In the genomic region with DNA sequence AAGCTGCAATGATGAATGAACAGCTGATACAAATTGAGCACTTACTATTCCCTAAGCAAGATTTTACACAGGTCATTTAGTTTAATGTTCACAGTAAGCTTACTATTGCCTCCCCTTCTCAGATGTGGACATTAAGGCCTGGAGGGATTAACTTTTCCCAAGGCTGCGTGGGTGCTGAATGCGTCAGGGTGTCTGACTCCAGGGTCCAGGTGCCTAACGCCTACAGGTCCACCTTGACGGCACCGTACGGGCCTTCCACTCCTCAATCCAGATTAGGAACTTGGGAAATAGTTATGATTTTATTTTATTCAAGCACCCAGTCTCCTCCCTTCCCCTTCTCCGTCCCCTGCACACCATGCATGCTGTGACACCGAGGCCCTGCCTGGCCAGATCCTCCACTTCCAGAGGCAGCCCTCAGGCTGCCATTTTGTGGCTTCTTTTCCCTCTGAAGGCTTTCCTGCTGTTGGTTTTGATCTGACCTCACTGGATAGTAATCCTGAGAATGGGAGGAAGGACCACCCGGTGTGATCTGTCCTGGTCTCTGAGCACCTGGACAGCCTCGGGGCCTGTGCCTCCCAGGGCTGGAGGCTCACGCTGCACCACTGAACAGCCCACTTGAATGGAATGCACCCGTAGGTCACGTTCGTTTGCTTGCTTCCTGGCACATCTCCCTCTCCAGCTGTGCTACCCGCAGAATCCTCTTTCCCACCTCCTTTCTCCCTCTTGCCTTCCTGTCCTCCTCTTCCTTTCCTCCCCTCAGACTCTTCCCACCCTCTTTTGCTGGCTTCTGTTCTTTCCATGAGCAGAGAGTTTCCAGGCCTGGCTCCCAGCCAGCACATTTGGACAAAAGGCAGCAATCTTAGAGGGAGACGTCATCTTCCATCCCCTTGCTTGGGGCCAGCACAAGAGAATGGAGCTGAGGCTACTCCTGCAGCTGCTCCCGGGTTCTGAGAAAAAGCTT, we compare ENCODE assay signal across 9 cellular contexts. TPM values are rescaled to one million over a fixed set of nuclear protein-coding genes. Genes with fewer than 3 reads are reported as not detected.
DNase-seq lines count a peak whose midpoint lies in the region; ATAC-seq and TF ChIP-seq lines count a peak whose summit lies in the region.
"Had no signal": no experiment of that assay in that cellular context is flagged by ENCODE, and none has a peak within 500 bp of the region (broad histone marks: within the 10 kb centered on the region; RNA-seq: fewer than 3 reads in every experiment).

No MANE protein-coding gene starts in this region.

- no peaks in the 10 kb centered on the region for H3K9me2 ChIP-seq in HCT116 (ENCODE audit: insufficient read depth)

- H3K27me3 Mint-ChIP-seq in T-helper 17 cell, result peaks cover 22% of the 10 kb centered on the region

- TF ChIP-seq POLR2A in HCT116 (IDR thresholded peaks at IDR 0.05; ENCODE audit: borderline replicate concordance, extremely low read depth, insufficient read depth, insufficient read length), result no peak

- H3K4me1 ChIP-seq in HCT116 (ENCODE audit: control insufficient read depth in 1 of 2, insufficient read depth in 2 of 2, low read length in 2 of 2), result peaks cover 0 to 18% of the 10 kb centered on the region in 2 experiments; a peak in 2 of 4 replicates

- H3K79me2 ChIP-seq in HCT116 (ENCODE audit: insufficient read depth, low read length), result no peaks in the 10 kb centered on the region

- POLR2A ChIA-PET in HCT116 (lab: Charles Lee), result interaction anchor here (0.5 kb wide), 1 partner anchor 942 kb away, joined by 3 read pairs; no protein-coding TSS in a partner anchor

- no peaks in the 10 kb centered on the region for H4K20me1 ChIP-seq in HCT116 (ENCODE audit: insufficient read depth)

- H3K27ac ChIP-seq in HCT116 (ENCODE audit: low read depth, low read length), result no peak overlapping the region

- peak; percentile 63 for ATAC-seq in HCT116
- no peak for ATAC-seq in T-helper 17 cell
- peak; percentile 84 for ATAC-seq in Right ventricle myocardium inferior

- no peaks in the 10 kb centered on the region for H3K36me3 Mint-ChIP-seq in T-helper 17 cell (ENCODE audit: low read depth)
- H3K36me3 Mint-ChIP-seq: naive B cell had no signal

- DNase-seq in HCT116 (ENCODE audit: low read depth, low spot score) (no peak), T-helper 17 cell (no peak), Right ventricle myocardium inferior (ENCODE audit: missing footprints) (peak; percentile 93), posterior vena cava (ENCODE audit: low spot score) (peak; percentile 96), SW480 (ENCODE audit: low spot score) (no peak), GM20000 (ENCODE audit: low spot score) (no peak), UCSD-AML1 (lab: John Stamatoyannopoulos, UW; ENCODE audit: unreplicated experiment) (no peak)
- DNase-seq in stimulated activated CD4-positive, alpha-beta T cell treated with anti-CD3 and anti-CD28 coated beads, Interleukin-4, amount 100 ng/mL, for 24 hours, result no peak
- DNase-seq: naive B cell had no signal

- intact Hi-C loops in HCT116 (cut with micrococcal nuclease) (no loop called here), Right ventricle myocardium inferior (cut with DNase I) (no loop called here), posterior vena cava (cut with DNase I) (no loop called here)

- no peak overlapping the region for H3K4me3 Mint-ChIP-seq in T-helper 17 cell
- H3K4me3 Mint-ChIP-seq: naive B cell had no signal

- H3K4me1 Mint-ChIP-seq in T-helper 17 cell, result peaks cover 2% of the 10 kb centered on the region

- peak overlapping the region; percentile 19 for H3K27ac Mint-ChIP-seq in T-helper 17 cell

- no TSS peak for BruUV-seq in HCT116 (replicated peaks; lab: Mats Ljungman, UMichigan)

- H2AFZ ChIP-seq in HCT116 (ENCODE audit: low read depth, low read length, poor library complexity, severe bottlenecking), result peak overlapping the region; percentile 66

- H3K9me3 ChIP-seq in HCT116 (ENCODE audit: control insufficient read depth in 1 of 2, insufficient read depth in 1 of 2, low read depth in 1 of 2, low read length in 2 of 2), result no peaks in the 10 kb centered on the region
- no peaks in the 10 kb centered on the region for H3K9me3 ChIP-seq in T-helper 17 cell (ENCODE audit: control insufficient read depth, low read length, poor library complexity, severe bottlenecking)

- no peak for TF ChIP-seq RAD21 in HCT116 (IDR thresholded peaks at IDR 0.05; ENCODE audit: low read depth)

- H3K4me3 ChIP-seq in HCT116 (replicated peaks in 1 of 2; ENCODE audit: low read depth in 1 of 2, low read length in 2 of 2), result no peak overlapping the region

- no peaks in the 10 kb centered on the region for H3K36me3 ChIP-seq in HCT116 (ENCODE audit: control insufficient read depth in 1 of 2, insufficient read depth in 2 of 2, low read length in 2 of 2)

- H3K4me2 ChIP-seq in HCT116 (ENCODE audit: low read length), result peak overlapping the region; percentile 40

- RAD21 ChIA-PET in HCT116 (lab: Charles Lee; ENCODE audit: low non-redundant PET in 1 of 2, low total read pairs in 2 of 2, uncharacterized antibody in 2 of 2, unreplicated experiment in 2 of 2), result no interaction called here

- TF ChIP-seq CTCF in HCT116 (IDR thresholded peaks at IDR 0.05 in 2 of 3, conservative IDR thresholded peaks at IDR 0.05 in 1 of 3; ENCODE audit: borderline replicate concordance in 1 of 3, insufficient read depth in 1 of 3, low read depth in 2 of 3, low read length in 2 of 3), result no peak
- no peak for TF ChIP-seq CTCF in GM20000 (IDR thresholded peaks at IDR 0.05; ENCODE audit: extremely low read depth, missing control alignments)

- H3K27me3 ChIP-seq in HCT116 (ENCODE audit: insufficient read depth, low read length), result no peaks in the 10 kb centered on the region

- no peak overlapping the region for H3K9ac ChIP-seq in HCT116 (ENCODE audit: low read length)

- CTCF ChIA-PET in HCT116 (lab: Charles Lee), result interaction anchor here (0.7 kb wide), 1 partner anchor 108 kb away, joined by 3 read pairs; no protein-coding TSS in a partner anchor

TF ChIP-seq in HCT116, 20 proteins besides CTCF, POLR2A, EP300 and RAD21:
- no peak for TF ChIP-seq ZFX (IDR thresholded peaks at IDR 0.05)
- no peak for TF ChIP-seq SIN3A (IDR thresholded peaks at IDR 0.05; ENCODE audit: low read depth)
- no peak for TF ChIP-seq EZH2 (IDR thresholded peaks at IDR 0.05)
- no peak for TF ChIP-seq EGR1 (IDR thresholded peaks at IDR 0.05; ENCODE audit: low read depth)
- TF ChIP-seq CBX3 (IDR thresholded peaks at IDR 0.05; ENCODE audit: low read depth), result no peak
TF ChIP-seq in HCT116: peak in this region for 0.

RNA-seq across cellular contexts. Expression of gene DENND2A, which starts 14.4 kb away (rescaled TPM):
- total RNA-seq in HCT116 (2021; ENCODE audit: unreplicated experiment) (0.12 TPM), T-helper 17 cell (not detected), Right ventricle myocardium inferior (15.0 TPM), posterior vena cava (10 to 100 TPM; 13.7 to 26.4 TPM)
- 0.15 and 0.18 TPM in 2 replicates for polyA plus RNA-seq in HCT116 (2012)

RNA-seq across cellular contexts. Expression of gene ADCK2, which starts 46.6 kb away (rescaled TPM):
- total RNA-seq in HCT116 (2021; ENCODE audit: unreplicated experiment) (16.9 TPM), T-helper 17 cell (10 to 100 TPM; 12.7 to 17.9 TPM), Right ventricle myocardium inferior (11.6 TPM), posterior vena cava (10 to 100 TPM; 12.3 to 16.1 TPM)
- polyA plus RNA-seq in HCT116 (2012), result 23.2 and 25.1 TPM in 2 replicates

Comparison
In these comparisons a context has a peak if more than half of its experiments do, and no peak if none do; other contexts are left out.
1. DNase-seq: peak in Right ventricle myocardium inferior (single experiment) and posterior vena cava (single experiment); none in HCT116 (single experiment), T-helper 17 cell (0 of 3), SW480 (single experiment), GM20000 (single experiment), stimulated activated CD4-positive, alpha-beta T cell treated with anti-CD3 and anti-CD28 coated beads, Interleukin-4, amount 100 ng/mL, for 24 hours (single experiment) and UCSD-AML1 (single experiment).
2. RNA of gene DENND2A, which starts 14.4 kb away (total RNA-seq): 13.7 to 26.4 TPM in posterior vena cava and 15.0 TPM in Right ventricle myocardium inferior (single experiment); not detected in T-helper 17 cell and 0.12 TPM in HCT116 (single experiment); every median in the first group is over 10 times any median in the second.